In genomic region chr9:136773386-136774044, GRCh38 we compare ENCODE assay signal across 12 cellular contexts. TPM values are rescaled to one million over a fixed set of nuclear protein-coding genes. Genes with fewer than 3 reads are reported as not detected.
A peak's percentile ranks its signal among the peaks of the same experiment; 100 is the strongest.
DNase-seq lines count a peak whose midpoint lies in the region; ATAC-seq, FAIRE-seq and TF ChIP-seq lines count a peak whose summit lies in the region.
"Had no signal": no experiment of that assay in that cellular context is flagged by ENCODE, and none has a peak within 500 bp of the region (broad histone marks: within the 10 kb centered on the region; RNA-seq: fewer than 3 reads in every experiment).

No MANE protein-coding gene starts in this region.

- H3K27ac ChIP-seq in K562 (ENCODE audit: extremely low read depth, low read depth, low read length) = no peak overlapping the region
- H3K27ac ChIP-seq: dorsolateral prefrontal cortex had no signal

- no peaks in the 10 kb centered on the region for H3K27me3 ChIP-seq in K562 (ENCODE audit: control insufficient read depth in 2 of 2, insufficient read depth in 2 of 2, low read length in 2 of 2)
- H3K27me3 ChIP-seq: dorsolateral prefrontal cortex had no signal

- BruUV-seq in K562 (replicated peaks; lab: Mats Ljungman, UMichigan) = no TSS peak

- no peaks in the 10 kb centered on the region for H4K20me1 ChIP-seq in K562 (replicated peaks; ENCODE audit: control insufficient read depth, insufficient read depth, low read length)

- H3K4me3 Mint-ChIP-seq in activated T-cell treated with anti-CD3 and anti-CD28 coated beads, Interleukin-2, amount 50 U/mL, for 4 hours = no peak overlapping the region
- H3K4me3 Mint-ChIP-seq: T-helper 1 cell treated with Interleukin-12 subunit alpha and Interleukin-12 subunit beta and Interleukin-4 antibody, amounts not matched to agents 30 μg/mL and 1 μg/mL, for 36 hours had no signal

- DNase-seq in activated T-cell treated with anti-CD3 and anti-CD28 coated beads, Interleukin-2, amount 50 U/mL, for 4 hours = no peak
- no peak for DNase-seq in activated T-cell treated with anti-CD3 and anti-CD28 coated beads, Interleukin-2, amount 50 U/mL, for 1 hour
- DNase-seq in NCI-H82 treated with DMSO at 0.1 percent for 48 hours (lab: John Stamatoyannopoulos, UW; ENCODE audit: unreplicated experiment) (peak; percentile 22), K562 (ENCODE audit: extremely low read depth in 1 of 4, low spot score in 3 of 4) (peak; percentile 66 to 78 (median 72)), sciatic nerve (ENCODE audit: low spot score) (no peak), NCI-H1436 treated with DMSO at 0.1 percent for 48 hours (lab: John Stamatoyannopoulos, UW) (no peak)
- DNase-seq: COR-L47 had no signal

- TF ChIP-seq CTCF in K562 (IDR thresholded peaks at IDR 0.05 in 2 of 3, conservative IDR thresholded peaks at IDR 0.05 in 1 of 3; ENCODE audit: insufficient read depth in 2 of 3, low read depth in 1 of 3, low read length in 3 of 3) = no peak

- H2AFZ ChIP-seq in K562 (ENCODE audit: low read depth, low read length) = peak overlapping the region; percentile 94

- POLR2A ChIA-PET in K562 (lab: Yijun Ruan, JAX) = no interaction called here

- H3K9me1 ChIP-seq in K562 (ENCODE audit: control insufficient read depth, insufficient read depth, low read length) = no peaks in the 10 kb centered on the region

- H3K36me3 ChIP-seq in K562 (ENCODE audit: control insufficient read depth, insufficient read depth, low read length) = no peaks in the 10 kb centered on the region

- H3K4me1 Mint-ChIP-seq in activated T-cell treated with anti-CD3 and anti-CD28 coated beads, Interleukin-2, amount 50 U/mL, for 4 hours (ENCODE audit: low read depth) = peaks cover 1% of the 10 kb centered on the region

- H3K9me3 ChIP-seq in K562 (replicated peaks; ENCODE audit: control insufficient read depth, insufficient read depth, low read depth, low read length) = peaks cover 11% of the 10 kb centered on the region

- no peak overlapping the region for H3K4me3 ChIP-seq in K562
- H3K4me3 ChIP-seq: dorsolateral prefrontal cortex had no signal

- no peak for TF ChIP-seq RAD21 in K562 (CRISPR knock-in tag; conservative IDR thresholded peaks at IDR 0.05 in 1 of 2, IDR thresholded peaks at IDR 0.05 in 1 of 2)

- intact Hi-C loops in K562 (cut with micrococcal nuclease) = no loop called here
- intact Hi-C loops in sciatic nerve (cut with DNase I) = no loop called here

- peaks cover 7% of the 10 kb centered on the region for H3K9me3 Mint-ChIP-seq in activated T-cell treated with anti-CD3 and anti-CD28 coated beads, Interleukin-2, amount 50 U/mL, for 4 hours

- FAIRE-seq in K562 (lab: Jason Lieb, UNC) = peak; percentile 62

- no peaks in the 10 kb centered on the region for H3K79me2 ChIP-seq in K562 (ENCODE audit: control insufficient read depth, insufficient read depth, low read length)

- TF ChIP-seq EP300 in K562 (IDR thresholded peaks at IDR 0.05; ENCODE audit: low read length) = no peak

- WGBS in K562 (ENCODE audit: insufficient coverage, low coverage, missing lambda C conversion rate) = 45% methylated on average over 7 of the region's 7 CpGs

- in situ Hi-C loops in K562 (cut with MboI) = loop anchor here (5.0 kb wide), 1 partner anchor 264 kb away; no protein-coding TSS in a partner anchor

- no peak overlapping the region for H3K4me2 ChIP-seq in K562 (ENCODE audit: insufficient read depth, low read length)

- no peaks in the 10 kb centered on the region for H3K36me3 Mint-ChIP-seq in activated T-cell treated with anti-CD3 and anti-CD28 coated beads, Interleukin-2, amount 50 U/mL, for 4 hours (ENCODE audit: insufficient read depth)

- CTCF ChIA-PET in K562 (lab: Yijun Ruan, JAX; ENCODE audit: low intra/inter-chr PET ratio) = no interaction called here

- ATAC-seq in activated T-cell treated with anti-CD3 and anti-CD28 coated beads, Interleukin-2, amount 50 U/mL, for 4 hours = peak; percentile 61 to 70
- ATAC-seq in K562 (peak; percentile 94), sciatic nerve (peak; percentile 52), HG02571 (IDR thresholded peaks at IDR 0.05; ENCODE audit: unreplicated experiment) (no peak), GM21515 (IDR thresholded peaks at IDR 0.05; ENCODE audit: unreplicated experiment) (no peak)

- no peak overlapping the region for H3K9ac ChIP-seq in K562 (ENCODE audit: insufficient read depth in 1 of 2, low read depth in 2 of 2, low read length in 2 of 2)

- no peak for TF ChIP-seq POLR2A in K562 (conservative IDR thresholded peaks at IDR 0.05)

- H3K4me1 ChIP-seq in K562 (replicated peaks in 1 of 2; ENCODE audit: control insufficient read depth in 2 of 2, insufficient read depth in 2 of 2, low read length in 2 of 2) = peaks cover 0 to 8% of the 10 kb centered on the region in 2 experiments; a peak in 3 of 5 replicates

- peaks cover 18% of the 10 kb centered on the region for H3K27me3 Mint-ChIP-seq in activated T-cell treated with anti-CD3 and anti-CD28 coated beads, Interleukin-2, amount 50 U/mL, for 4 hours (ENCODE audit: low read depth)

RNA-seq across cellular contexts. Expression of gene LCN15, which starts 9.2 kb away (rescaled TPM):
- total RNA-seq in activated T-cell treated with anti-CD3 and anti-CD28 coated beads, Interleukin-2, amount 50 U/mL, for 4 hours = not detected
- 0.37 TPM in 1 of 2 replicates, not detected in the other for total RNA-seq in K562 (2011; cell fraction: chromatin; rRNA removed; ENCODE audit: low replicate concordance)
- 0.13 and 0.33 TPM in 2 replicates for total RNA-seq in K562 (2011; cell fraction: nucleolus; rRNA removed)
- total RNA-seq in K562 (2011; cell fraction: nucleoplasm; rRNA removed) = 0.22 and 0.38 TPM in 2 replicates
- total RNA-seq in K562 (2014; rRNA removed) (not detected in 2 replicates), K562 (2014; rRNA removed; fragmentation: Illumina TruSeq; extraction: Trizol) (not detected in 2 replicates), K562 (2015; rRNA removed; fragmentation: Illumina TruSeq; extraction: Trizol) (not detected in 2 replicates), K562 (2021) (not detected in 2 replicates), sciatic nerve (not detected)
- polyA plus RNA-seq in K562 (2011; rRNA removed) (0.11 TPM in 1 of 2 replicates, not detected in the other), K562 (2014; fragmentation: Illumina TruSeq; extraction: Trizol) (not detected in 2 replicates), K562 (2014; fragmentation: Nextera tagmentation; extraction: Ambion mirVana) (not detected), K562 (2014; rRNA removed) (0.13 and 0.66 TPM in 2 replicates)
- polyA plus RNA-seq in K562 (2011; cell fraction: cytosol; rRNA removed) = 0.15 and 0.18 TPM in 2 replicates
- 0.30 and 0.37 TPM in 2 replicates for polyA plus RNA-seq in K562 (2011; cell fraction: nucleus; rRNA removed)
- polyA plus RNA-seq in K562 (2012) = 0.24 TPM in 1 of 2 replicates, not detected in the other
- not detected in 2 replicates for polyA minus RNA-seq in K562 (2011; rRNA and poly(A)+ RNA removed)
- polyA minus RNA-seq in K562 (2011; cell fraction: cytosol; rRNA and poly(A)+ RNA removed) = not detected in 2 replicates
- polyA minus RNA-seq in K562 (2011; cell fraction: nucleus; rRNA and poly(A)+ RNA removed) = 0.11 TPM in 1 of 2 replicates, not detected in the other
- total RNA-seq: myocyte had no signal

RNA-seq across cellular contexts. Expression of gene LCN8, which starts 15.5 kb away (rescaled TPM):
- total RNA-seq in activated T-cell treated with anti-CD3 and anti-CD28 coated beads, Interleukin-2, amount 50 U/mL, for 4 hours = not detected
- 0.14 TPM in 1 of 2 replicates, not detected in the other for total RNA-seq in K562 (2011; cell fraction: chromatin; rRNA removed; ENCODE audit: low replicate concordance)
- total RNA-seq in K562 (2011; cell fraction: nucleolus; rRNA removed) = not detected in 2 replicates
- total RNA-seq in K562 (2011; cell fraction: nucleoplasm; rRNA removed) = not detected in 2 replicates
- not detected in 2 replicates for total RNA-seq in K562 (2014; rRNA removed)
- not detected in 2 replicates for total RNA-seq in K562 (2014; rRNA removed; fragmentation: Illumina TruSeq; extraction: Trizol)
- total RNA-seq in K562 (2015; rRNA removed; fragmentation: Illumina TruSeq; extraction: Trizol) = not detected in 2 replicates
- total RNA-seq in K562 (2021) = not detected in 2 replicates
- polyA plus RNA-seq in K562 (2011; rRNA removed) = not detected in 2 replicates
- polyA plus RNA-seq in K562 (2011; cell fraction: cytosol; rRNA removed) = not detected in 2 replicates
- not detected in 2 replicates for polyA plus RNA-seq in K562 (2011; cell fraction: nucleus; rRNA removed)
- polyA plus RNA-seq in K562 (2012) = not detected in 2 replicates
- polyA plus RNA-seq in K562 (2014; fragmentation: Illumina TruSeq; extraction: Trizol) = not detected in 2 replicates
- polyA plus RNA-seq in K562 (2014; fragmentation: Nextera tagmentation; extraction: Ambion mirVana) = not detected
- not detected in 2 replicates for polyA plus RNA-seq in K562 (2014; rRNA removed)
- polyA minus RNA-seq in K562 (2011; rRNA and poly(A)+ RNA removed) = not detected in 2 replicates
- polyA minus RNA-seq in K562 (2011; cell fraction: cytosol; rRNA and poly(A)+ RNA removed) = not detected in 2 replicates
- polyA minus RNA-seq in K562 (2011; cell fraction: nucleus; rRNA and poly(A)+ RNA removed) = not detected in 2 replicates
- total RNA-seq in sciatic nerve = not detected

RNA-seq across cellular contexts. Expression of gene TMEM141, which starts 17.6 kb away (rescaled TPM):
- 10 to 100 TPM; 49.5 to 53.0 (median 51.9) TPM for total RNA-seq in activated T-cell treated with anti-CD3 and anti-CD28 coated beads, Interleukin-2, amount 50 U/mL, for 4 hours
- total RNA-seq in K562 (2011; cell fraction: chromatin; rRNA removed; ENCODE audit: low replicate concordance) = 14.3 and 58.8 TPM in 2 replicates
- total RNA-seq in K562 (2011; cell fraction: nucleolus; rRNA removed) = 81.7 and 85.9 TPM in 2 replicates
- total RNA-seq in K562 (2011; cell fraction: nucleoplasm; rRNA removed) = 50.0 and 50.2 TPM in 2 replicates
- 113 and 143 TPM in 2 replicates for total RNA-seq in K562 (2014; rRNA removed)
- 36.2 and 53.6 TPM in 2 replicates for total RNA-seq in K562 (2014; rRNA removed; fragmentation: Illumina TruSeq; extraction: Trizol)
- total RNA-seq in K562 (2015; rRNA removed; fragmentation: Illumina TruSeq; extraction: Trizol) = 68.9 and 69.5 TPM in 2 replicates
- 78.7 and 94.7 TPM in 2 replicates for total RNA-seq in K562 (2021)
- polyA plus RNA-seq in K562 (2011; rRNA removed) = 74.8 and 80.1 TPM in 2 replicates
- polyA plus RNA-seq in K562 (2011; cell fraction: cytosol; rRNA removed) = 132 and 164 TPM in 2 replicates
- 87.8 and 100 TPM in 2 replicates for polyA plus RNA-seq in K562 (2011; cell fraction: nucleus; rRNA removed)
- polyA plus RNA-seq in K562 (2012) = 76.7 and 87.0 TPM in 2 replicates
- 110 and 112 TPM in 2 replicates for polyA plus RNA-seq in K562 (2014; fragmentation: Illumina TruSeq; extraction: Trizol)
- 10 to 100 TPM; 21.5 to 35.8 TPM for polyA plus RNA-seq in K562 (2014; fragmentation: Nextera tagmentation; extraction: Ambion mirVana)
- 123 and 134 TPM in 2 replicates for polyA plus RNA-seq in K562 (2014; rRNA removed)
- polyA minus RNA-seq in K562 (2011; rRNA and poly(A)+ RNA removed) = 10.4 and 13.4 TPM in 2 replicates
- polyA minus RNA-seq in K562 (2011; cell fraction: cytosol; rRNA and poly(A)+ RNA removed) = 13.7 and 16.5 TPM in 2 replicates
- polyA minus RNA-seq in K562 (2011; cell fraction: nucleus; rRNA and poly(A)+ RNA removed) = 31.6 and 42.7 TPM in 2 replicates
- 37.8 TPM for total RNA-seq in sciatic nerve

RNA-seq across cellular contexts. Expression of gene CCDC183, which starts 22.6 kb away (rescaled TPM):
- total RNA-seq in activated T-cell treated with anti-CD3 and anti-CD28 coated beads, Interleukin-2, amount 50 U/mL, for 4 hours = under 1 TPM in 1 of 3 donors, not detected in 2; 0.49 TPM
- total RNA-seq in K562 (2011; cell fraction: chromatin; rRNA removed; ENCODE audit: low replicate concordance) = 2.0 and 6.7 TPM in 2 replicates
- total RNA-seq in K562 (2011; cell fraction: nucleolus; rRNA removed) = 1.2 and 2.7 TPM in 2 replicates
- 1.7 and 3.0 TPM in 2 replicates for total RNA-seq in K562 (2011; cell fraction: nucleoplasm; rRNA removed)
- total RNA-seq in K562 (2014; rRNA removed) (0.12 TPM in 1 of 2 replicates, not detected in the other), K562 (2014; rRNA removed; fragmentation: Illumina TruSeq; extraction: Trizol) (not detected in 2 replicates), K562 (2015; rRNA removed; fragmentation: Illumina TruSeq; extraction: Trizol) (0.19 and 0.22 TPM in 2 replicates), K562 (2021) (0.29 and 0.54 TPM in 2 replicates), sciatic nerve (2.5 TPM)
- polyA plus RNA-seq in K562 (2011; rRNA removed) (0.60 and 0.65 TPM in 2 replicates), K562 (2014; fragmentation: Illumina TruSeq; extraction: Trizol) (0.12 and 0.33 TPM in 2 replicates), K562 (2014; fragmentation: Nextera tagmentation; extraction: Ambion mirVana) (not detected), K562 (2014; rRNA removed) (0.21 and 1.7 TPM in 2 replicates)
- 0.27 and 0.30 TPM in 2 replicates for polyA plus RNA-seq in K562 (2011; cell fraction: cytosol; rRNA removed)
- polyA plus RNA-seq in K562 (2011; cell fraction: nucleus; rRNA removed) = 8.9 and 13.6 TPM in 2 replicates
- 0.96 and 3.6 TPM in 2 replicates for polyA plus RNA-seq in K562 (2012)
- not detected in 2 replicates for polyA minus RNA-seq in K562 (2011; rRNA and poly(A)+ RNA removed)
- not detected in 2 replicates for polyA minus RNA-seq in K562 (2011; cell fraction: cytosol; rRNA and poly(A)+ RNA removed)
- polyA minus RNA-seq in K562 (2011; cell fraction: nucleus; rRNA and poly(A)+ RNA removed) = 1.1 and 1.6 TPM in 2 replicates

RNA-seq across cellular contexts. Expression of gene LCN6, which starts 25.2 kb away (rescaled TPM):
- total RNA-seq in activated T-cell treated with anti-CD3 and anti-CD28 coated beads, Interleukin-2, amount 50 U/mL, for 4 hours = not detected
- 0.86 TPM in 1 of 2 replicates, not detected in the other for total RNA-seq in K562 (2011; cell fraction: chromatin; rRNA removed; ENCODE audit: low replicate concordance)
- 0.67 and 1.6 TPM in 2 replicates for total RNA-seq in K562 (2011; cell fraction: nucleolus; rRNA removed)
- 0.81 TPM in 1 of 2 replicates, not detected in the other for total RNA-seq in K562 (2011; cell fraction: nucleoplasm; rRNA removed)
- total RNA-seq in K562 (2014; rRNA removed) = 0.45 and 0.57 TPM in 2 replicates
- total RNA-seq in K562 (2014; rRNA removed; fragmentation: Illumina TruSeq; extraction: Trizol) = 0.33 TPM in 1 of 2 replicates, not detected in the other
- not detected in 2 replicates for total RNA-seq in K562 (2015; rRNA removed; fragmentation: Illumina TruSeq; extraction: Trizol)
- not detected in 2 replicates for total RNA-seq in K562 (2021)
- polyA plus RNA-seq in K562 (2011; rRNA removed) = 0.42 TPM in 1 of 2 replicates, not detected in the other
- 0.98 TPM in 1 of 2 replicates, not detected in the other for polyA plus RNA-seq in K562 (2011; cell fraction: cytosol; rRNA removed)
- 4.3 TPM in 1 of 2 replicates, not detected in the other for polyA plus RNA-seq in K562 (2011; cell fraction: nucleus; rRNA removed)
- polyA plus RNA-seq in K562 (2012) = 0.12 TPM in 1 of 2 replicates, not detected in the other
- polyA plus RNA-seq in K562 (2014; fragmentation: Illumina TruSeq; extraction: Trizol) = not detected in 2 replicates
- under 1 TPM in 1 of 2 experiments, not detected in 1; 0.10 TPM for polyA plus RNA-seq in K562 (2014; fragmentation: Nextera tagmentation; extraction: Ambion mirVana)
- polyA plus RNA-seq in K562 (2014; rRNA removed) = 2.2 TPM in 1 of 2 replicates, not detected in the other
- polyA minus RNA-seq in K562 (2011; rRNA and poly(A)+ RNA removed) = not detected in 2 replicates
- polyA minus RNA-seq in K562 (2011; cell fraction: cytosol; rRNA and poly(A)+ RNA removed) = not detected in 2 replicates
- not detected in 2 replicates for polyA minus RNA-seq in K562 (2011; cell fraction: nucleus; rRNA and poly(A)+ RNA removed)
- total RNA-seq in sciatic nerve = 7.0 TPM
- total RNA-seq: myocyte had no signal

Comparison
In these comparisons a context has a peak if more than half of its experiments do, and no peak if none do; other contexts are left out.
1. ATAC-seq: peak in activated T-cell treated with anti-CD3 and anti-CD28 coated beads, Interleukin-2, amount 50 U/mL, for 4 hours (2 of 2), K562 (single experiment) and sciatic nerve (single experiment); none in HG02571 (single experiment) and GM21515 (single experiment).
2. DNase-seq: peak in NCI-H82 treated with DMSO at 0.1 percent for 48 hours (single experiment) and K562 (4 of 4); none in activated T-cell treated with anti-CD3 and anti-CD28 coated beads, Interleukin-2, amount 50 U/mL, for 4 hours (single experiment), activated T-cell treated with anti-CD3 and anti-CD28 coated beads, Interleukin-2, amount 50 U/mL, for 1 hour (single experiment), sciatic nerve (single experiment) and NCI-H1436 treated with DMSO at 0.1 percent for 48 hours (single experiment).